Comparison of ENCODE assay signal across 8 cellular contexts in the genomic region with DNA sequence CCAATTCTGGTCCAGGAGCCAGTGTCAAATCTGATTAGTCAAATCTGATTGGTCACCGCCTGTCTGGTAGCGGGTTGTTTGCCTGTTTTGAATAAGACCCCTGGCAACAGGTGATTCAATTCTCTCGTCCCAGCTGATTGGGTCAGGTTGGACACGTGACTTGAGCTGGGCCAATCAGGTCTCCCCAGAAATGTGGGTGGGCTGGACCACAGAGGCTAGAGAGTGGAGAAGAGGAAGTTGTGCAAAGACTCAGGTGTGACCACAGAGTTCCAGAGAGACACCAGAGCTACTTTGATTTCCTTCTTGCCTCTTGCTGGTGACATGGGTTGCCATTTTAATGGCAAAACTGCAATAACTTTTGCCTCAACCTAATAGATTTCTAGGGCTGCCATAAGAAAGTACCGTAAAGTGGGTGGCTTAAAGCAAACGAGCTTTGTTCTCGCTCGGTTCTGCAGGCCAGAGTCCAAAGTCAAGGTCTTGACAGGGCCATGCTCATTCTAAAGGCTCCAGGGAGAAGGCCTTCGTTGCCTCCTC. TPM values are rescaled to one million over a fixed set of nuclear protein-coding genes. Genes with fewer than 3 reads are reported as not detected.
A peak's percentile ranks its signal among the peaks of the same experiment; 100 is the strongest.
DNase-seq lines count a peak whose midpoint lies in the region; ATAC-seq, FAIRE-seq and TF ChIP-seq lines count a peak whose summit lies in the region.

No MANE protein-coding gene starts in this region.

- no peak for TF ChIP-seq CTCF in activated CD8-positive, alpha-beta T cell treated with anti-CD3 and anti-CD28 coated beads for 36 hours (IDR thresholded peaks at IDR 0.05)
- TF ChIP-seq CTCF in H1 (IDR thresholded peaks at IDR 0.05; ENCODE audit: control extremely low read depth in 1 of 3, insufficient read depth in 1 of 3, low read depth in 1 of 3, low read length in 3 of 3) = no peak

- no peak overlapping the region for H3K18ac ChIP-seq in H1 (ENCODE audit: extremely low read depth, low read length)

- H2BK5ac ChIP-seq in H1 (ENCODE audit: low read depth, low read length) = no peak overlapping the region

- peaks cover 4 to 9% of the 10 kb centered on the region in 2 experiments; a peak in 2 of 4 replicates for H3K9me3 ChIP-seq in H1 (ENCODE audit: insufficient read depth in 2 of 2, low read depth in 1 of 2, low read length in 1 of 2)

- H3K23ac ChIP-seq in H1 (ENCODE audit: insufficient read length) = no peak overlapping the region

- peak overlapping the region; percentile 22 for H3K27ac Mint-ChIP-seq in activated CD8-positive, alpha-beta T cell treated with anti-CD3 and anti-CD28 coated beads for 36 hours

- DNase-seq in SHP77 (lab: John Stamatoyannopoulos, UW) = peak; percentile 27 to 32
- DNase-seq in SHP77 treated with DMSO at 0.1 percent for 48 hours (lab: John Stamatoyannopoulos, UW) = no peak
- peak; percentile 35 for DNase-seq in NCI-H2029 treated with DMSO at 0.1 percent for 48 hours (lab: John Stamatoyannopoulos, UW)
- peak; percentile 92 for DNase-seq in activated CD8-positive, alpha-beta T cell treated with anti-CD3 and anti-CD28 coated beads for 36 hours
- DNase-seq in H1 (ENCODE audit: low read depth in 1 of 2, low spot score in 2 of 2) = peak in 1 of 2 experiments; percentile 77
- peak; percentile 61 to 83 (median 81) for DNase-seq in stimulated activated CD4-positive, alpha-beta T cell treated with anti-CD3 and anti-CD28 coated beads, Interleukin-12 subunit alpha, Interleukin-12 subunit beta, amount 100 ng/mL, for 48 hours (ENCODE audit: low read depth in 2 of 3, low spot score in 1 of 3)
- no peak for DNase-seq in DMS79 (lab: John Stamatoyannopoulos, UW)

- no peak overlapping the region for H3K4me3 Mint-ChIP-seq in activated CD8-positive, alpha-beta T cell treated with anti-CD3 and anti-CD28 coated beads for 36 hours

- TF ChIP-seq EP300 in H1 (IDR thresholded peaks at IDR 0.05; ENCODE audit: borderline replicate concordance in 1 of 2, low read depth in 2 of 2, low read length in 2 of 2) = no peak

- H3K27ac ChIP-seq in H1 (ENCODE audit: low read depth, low read length) = no peak overlapping the region

- intact Hi-C loops in activated CD8-positive, alpha-beta T cell treated with anti-CD3 and anti-CD28 coated beads for 36 hours (cut with micrococcal nuclease) = no loop called here

- 85% methylated on average over 9 of the region's 9 CpGs; no CpG with 5 or more reads in 1 of the 2 experiments for WGBS in H1 (ENCODE audit: extremely low coverage in 1 of 2, insufficient coverage in 1 of 2, insufficient read length in 1 of 2, insufficient replicate concordance in 2 of 2, low coverage in 1 of 2, low lambda C conversion rate in 2 of 2, missing lambda C conversion rate in 1 of 2), 2 experiments

- peaks cover 14 to 31% (median 26%) of the 10 kb centered on the region in 4 experiments for H3K27me3 ChIP-seq in H1 (replicated peaks in 1 of 4; ENCODE audit: control insufficient read depth in 3 of 4, extremely low read depth in 1 of 4, insufficient read depth in 3 of 4, low read length in 3 of 4)

- H3K4me1 Mint-ChIP-seq in activated CD8-positive, alpha-beta T cell treated with anti-CD3 and anti-CD28 coated beads for 36 hours (ENCODE audit: low read depth) = peaks cover 39% of the 10 kb centered on the region

- no peak overlapping the region for H4K8ac ChIP-seq in H1 (ENCODE audit: extremely low read depth, insufficient read depth, low read length)

- no peak overlapping the region for H3K4me3 ChIP-seq in H1 (ENCODE audit: extremely low read depth in 1 of 4, insufficient read depth in 2 of 4, low read depth in 3 of 4, low read length in 4 of 4)

- no peak overlapping the region for H4K5ac ChIP-seq in H1 (ENCODE audit: insufficient read length, low read depth, low read length)

- no peak overlapping the region for H2BK12ac ChIP-seq in H1 (ENCODE audit: low read depth, low read length)

- peaks cover 0 to 4% of the 10 kb centered on the region in 2 experiments for H4K20me1 ChIP-seq in H1 (replicated peaks in 1 of 2; ENCODE audit: control insufficient read depth in 1 of 2, insufficient read depth in 2 of 2, low read length in 2 of 2)

- no peak overlapping the region for H3K14ac ChIP-seq in H1 (ENCODE audit: insufficient read length)

- POLR2A ChIA-PET in activated CD8-positive, alpha-beta T cell treated with anti-CD3 and anti-CD28 coated beads for 36 hours (lab: Charles Lee) = no interaction called here
- POLR2A ChIA-PET in H1 (lab: Charles Lee; ENCODE audit: partially characterized antibody) = interaction anchor here (1.3 to 6.7 kb wide), 4 partner anchors 11 to 53 kb away, joined by 3 to 72 read pairs (median 6); no protein-coding TSS in a partner anchor

- H3K79me2 ChIP-seq in H1 (ENCODE audit: control insufficient read depth in 1 of 2, insufficient read depth in 2 of 2, low read length in 2 of 2) = no peaks in the 10 kb centered on the region

- peaks cover 13% of the 10 kb centered on the region; the same call in 1 of the 2 replicates for H3K23me2 ChIP-seq in H1 (ENCODE audit: low read depth, low read length)

- CTCF ChIA-PET in activated CD8-positive, alpha-beta T cell treated with anti-CD3 and anti-CD28 coated beads for 36 hours (lab: Charles Lee) = interaction anchor here (0.7 to 1.5 kb wide), 6 partner anchors 8 to 327 kb away, joined by 3 to 5 read pairs (median 4); no protein-coding TSS in a partner anchor
- CTCF ChIA-PET in H1 (lab: Charles Lee; ENCODE audit: partially characterized antibody) = interaction anchor here (0.6 to 1.1 kb wide), 5 partner anchors 15 to 327 kb away, joined by 3 to 5 read pairs (median 4); no protein-coding TSS in a partner anchor

- no peaks in the 10 kb centered on the region for H3K9me3 Mint-ChIP-seq in activated CD8-positive, alpha-beta T cell treated with anti-CD3 and anti-CD28 coated beads for 36 hours

- no peak overlapping the region for H2AFZ ChIP-seq in H1 (ENCODE audit: low read length)

- no peak overlapping the region for H4K91ac ChIP-seq in H1 (replicated peaks; ENCODE audit: insufficient read length, low read length)

- H3K56ac ChIP-seq in H1 (replicated peaks; ENCODE audit: insufficient read length, low read depth, low read length) = no peak overlapping the region

- peaks cover 4% of the 10 kb centered on the region for H3K79me1 ChIP-seq in H1 (ENCODE audit: low read depth, low read length)

- H3K27me3 Mint-ChIP-seq in activated CD8-positive, alpha-beta T cell treated with anti-CD3 and anti-CD28 coated beads for 36 hours = peaks cover 18% of the 10 kb centered on the region

- H3K4me1 ChIP-seq in H1 (replicated peaks in 1 of 4; ENCODE audit: control insufficient read depth in 3 of 4, insufficient read depth in 4 of 4, low read length in 3 of 4) = peaks cover 5 to 20% (median 13%) of the 10 kb centered on the region in 4 experiments

- no peak overlapping the region for H2AK5ac ChIP-seq in H1 (ENCODE audit: low read depth, low read length)

- FAIRE-seq in H1 (lab: Jason Lieb, UNC) = peak; percentile 95

- H3K4ac ChIP-seq in H1 (replicated peaks; ENCODE audit: insufficient read length, low read depth, low read length) = no peak overlapping the region

- peak; percentile 78 for ATAC-seq in HG02840 (IDR thresholded peaks at IDR 0.05; ENCODE audit: low FRiP score, unreplicated experiment)
- peak; percentile 90 for ATAC-seq in activated CD8-positive, alpha-beta T cell treated with anti-CD3 and anti-CD28 coated beads for 36 hours

- H2BK15ac ChIP-seq in H1 (ENCODE audit: low read length) = no peak overlapping the region

- H2BK20ac ChIP-seq in H1 (ENCODE audit: low read length) = no peak overlapping the region

- H2BK120ac ChIP-seq in H1 (replicated peaks; ENCODE audit: low read depth, low read length) = no peak overlapping the region

- H3K9ac ChIP-seq in H1 (replicated peaks in 1 of 4; ENCODE audit: extremely low read depth in 1 of 4, low read depth in 3 of 4, low read length in 3 of 4) = no peak overlapping the region

- no peak for TF ChIP-seq RAD21 in H1 (IDR thresholded peaks at IDR 0.05 in 1 of 2, conservative IDR thresholded peaks at IDR 0.05 in 1 of 2; ENCODE audit: low read depth in 2 of 2, low read length in 2 of 2)

- no peak overlapping the region for H3K4me2 ChIP-seq in H1 (ENCODE audit: insufficient read depth in 1 of 2, low read depth in 2 of 2, low read length in 2 of 2)

- no peaks in the 10 kb centered on the region; a peak in 1 of 8 replicates for H3K36me3 ChIP-seq in H1 (ENCODE audit: control insufficient read depth in 2 of 4, insufficient read depth in 4 of 4, low read length in 3 of 4)

- H3K36me3 Mint-ChIP-seq in activated CD8-positive, alpha-beta T cell treated with anti-CD3 and anti-CD28 coated beads for 36 hours (ENCODE audit: low read depth) = peaks cover 5% of the 10 kb centered on the region

- TF ChIP-seq POLR2A in H1 (IDR thresholded peaks at IDR 0.05; ENCODE audit: control extremely low read depth in 1 of 2, low read depth in 2 of 2, low read length in 2 of 2) = no peak

RNA-seq across cellular contexts. Expression of a gene that starts 5.4 kb away (rescaled TPM):
- total RNA-seq in activated CD8-positive, alpha-beta T cell treated with anti-CD3 and anti-CD28 coated beads for 36 hours = 1 to 10 TPM; 3.0 to 3.1 TPM
- 1.7 and 1.8 TPM in 2 replicates for total RNA-seq in H1 (2021; fragmentation: NEBNext Ultra II Directional; extraction: Animal tissue kit (Norgen Biotek cat#: 25700))
- polyA plus RNA-seq in H1 (2011; rRNA removed) = 4.4 TPM in 2 replicates
- polyA plus RNA-seq in H1 (2011; cell fraction: cytosol; rRNA removed) = 2.9 TPM
- 2.6 TPM for polyA plus RNA-seq in H1 (2011; cell fraction: nucleus; rRNA removed)
- polyA plus RNA-seq in H1 (2012, experiment 1 of 2) = 2.6 to 3.2 TPM (median 3.1 TPM) in 4 replicates
- polyA plus RNA-seq in H1 (2012, experiment 2 of 2) = 3.1 TPM
- 8.5 TPM for polyA plus RNA-seq in H1 (2013, experiment 1 of 2)
- 10.1 TPM for polyA plus RNA-seq in H1 (2013, experiment 2 of 2)
- 1.1 and 1.3 TPM in 2 replicates for polyA minus RNA-seq in H1 (2011; rRNA and poly(A)+ RNA removed)
- 3.4 TPM for polyA minus RNA-seq in H1 (2011; cell fraction: cytosol; rRNA and poly(A)+ RNA removed)
- 5.8 TPM for polyA minus RNA-seq in H1 (2011; cell fraction: nucleus; rRNA and poly(A)+ RNA removed)

RNA-seq across cellular contexts. Expression of a gene that starts 34.1 kb away (rescaled TPM):
- 10 to 100 TPM in 1 of 2 experiments, 1 to 10 TPM in 1; 9.6 to 10.6 TPM for total RNA-seq in activated CD8-positive, alpha-beta T cell treated with anti-CD3 and anti-CD28 coated beads for 36 hours
- total RNA-seq in H1 (2021; fragmentation: NEBNext Ultra II Directional; extraction: Animal tissue kit (Norgen Biotek cat#: 25700)) = 21.2 and 30.4 TPM in 2 replicates
- polyA plus RNA-seq in H1 (2011; rRNA removed) = 16.8 and 29.9 TPM in 2 replicates
- 10.4 TPM for polyA plus RNA-seq in H1 (2011; cell fraction: cytosol; rRNA removed)
- polyA plus RNA-seq in H1 (2011; cell fraction: nucleus; rRNA removed) = 13.4 TPM
- polyA plus RNA-seq in H1 (2012, experiment 1 of 2) = 29.0 to 42.9 TPM (median 38.1 TPM) in 4 replicates
- 36.9 TPM for polyA plus RNA-seq in H1 (2012, experiment 2 of 2)
- 33.7 TPM for polyA plus RNA-seq in H1 (2013, experiment 1 of 2)
- 32.7 TPM for polyA plus RNA-seq in H1 (2013, experiment 2 of 2)
- 8.9 and 21.0 TPM in 2 replicates for polyA minus RNA-seq in H1 (2011; rRNA and poly(A)+ RNA removed)
- 63.5 TPM for polyA minus RNA-seq in H1 (2011; cell fraction: cytosol; rRNA and poly(A)+ RNA removed)
- 20.5 TPM for polyA minus RNA-seq in H1 (2011; cell fraction: nucleus; rRNA and poly(A)+ RNA removed)

RNA-seq across cellular contexts. Expression of a gene that starts 54.6 kb away (rescaled TPM):
- 10 to 100 TPM; 58.2 to 61.2 TPM for total RNA-seq in activated CD8-positive, alpha-beta T cell treated with anti-CD3 and anti-CD28 coated beads for 36 hours
- 3.7 and 4.0 TPM in 2 replicates for total RNA-seq in H1 (2021; fragmentation: NEBNext Ultra II Directional; extraction: Animal tissue kit (Norgen Biotek cat#: 25700))
- 3.6 and 3.9 TPM in 2 replicates for polyA plus RNA-seq in H1 (2011; rRNA removed)
- polyA plus RNA-seq in H1 (2011; cell fraction: cytosol; rRNA removed) = 2.6 TPM
- polyA plus RNA-seq in H1 (2011; cell fraction: nucleus; rRNA removed) = 3.6 TPM
- polyA plus RNA-seq in H1 (2012, experiment 1 of 2) = 19.7 to 29.2 TPM (median 22.4 TPM) in 4 replicates
- polyA plus RNA-seq in H1 (2012, experiment 2 of 2) = 15.8 TPM
- 5.4 TPM for polyA plus RNA-seq in H1 (2013, experiment 1 of 2)
- 5.5 TPM for polyA plus RNA-seq in H1 (2013, experiment 2 of 2)
- 0.91 and 1.1 TPM in 2 replicates for polyA minus RNA-seq in H1 (2011; rRNA and poly(A)+ RNA removed)
- 1.8 TPM for polyA minus RNA-seq in H1 (2011; cell fraction: cytosol; rRNA and poly(A)+ RNA removed)
- polyA minus RNA-seq in H1 (2011; cell fraction: nucleus; rRNA and poly(A)+ RNA removed) = 1.6 TPM

RNA-seq across cellular contexts. Expression of a gene that starts 54.7 kb away (rescaled TPM):
- total RNA-seq in activated CD8-positive, alpha-beta T cell treated with anti-CD3 and anti-CD28 coated beads for 36 hours = 10 to 100 TPM; 24.6 to 26.2 TPM
- 0.84 and 1.3 TPM in 2 replicates for total RNA-seq in H1 (2021; fragmentation: NEBNext Ultra II Directional; extraction: Animal tissue kit (Norgen Biotek cat#: 25700))
- 12.0 and 13.0 TPM in 2 replicates for polyA plus RNA-seq in H1 (2011; rRNA removed)
- polyA plus RNA-seq in H1 (2011; cell fraction: cytosol; rRNA removed) = 8.1 TPM
- polyA plus RNA-seq in H1 (2011; cell fraction: nucleus; rRNA removed) = 10.7 TPM
- polyA plus RNA-seq in H1 (2012, experiment 1 of 2) = 1.7 to 5.8 TPM (median 3.9 TPM) in 4 replicates
- polyA plus RNA-seq in H1 (2012, experiment 2 of 2) = 4.4 TPM
- 3.6 TPM for polyA plus RNA-seq in H1 (2013, experiment 1 of 2)
- 4.2 TPM for polyA plus RNA-seq in H1 (2013, experiment 2 of 2)
- polyA minus RNA-seq in H1 (2011; rRNA and poly(A)+ RNA removed) = 2.1 and 2.5 TPM in 2 replicates
- polyA minus RNA-seq in H1 (2011; cell fraction: cytosol; rRNA and poly(A)+ RNA removed) = 1.8 TPM
- polyA minus RNA-seq in H1 (2011; cell fraction: nucleus; rRNA and poly(A)+ RNA removed) = 2.3 TPM

Comparison
In these comparisons a context has a peak if more than half of its experiments do, and no peak if none do; other contexts are left out.
1. DNase-seq: peak in SHP77 (2 of 2), NCI-H2029 treated with DMSO at 0.1 percent for 48 hours (single experiment), activated CD8-positive, alpha-beta T cell treated with anti-CD3 and anti-CD28 coated beads for 36 hours (single experiment) and stimulated activated CD4-positive, alpha-beta T cell treated with anti-CD3 and anti-CD28 coated beads, Interleukin-12 subunit alpha, Interleukin-12 subunit beta, amount 100 ng/mL, for 48 hours (3 of 3); none in SHP77 treated with DMSO at 0.1 percent for 48 hours (single experiment) and DMS79 (single experiment).
2. RNA of a gene that starts 54.6 kb away (total RNA-seq): 58.2 to 61.2 TPM in activated CD8-positive, alpha-beta T cell treated with anti-CD3 and anti-CD28 coated beads for 36 hours; 3.7 to 4.0 TPM in H1; every median in the first group is over 10 times any median in the second.